ENCODE assay signal across 1 cellular context in the genomic region with DNA sequence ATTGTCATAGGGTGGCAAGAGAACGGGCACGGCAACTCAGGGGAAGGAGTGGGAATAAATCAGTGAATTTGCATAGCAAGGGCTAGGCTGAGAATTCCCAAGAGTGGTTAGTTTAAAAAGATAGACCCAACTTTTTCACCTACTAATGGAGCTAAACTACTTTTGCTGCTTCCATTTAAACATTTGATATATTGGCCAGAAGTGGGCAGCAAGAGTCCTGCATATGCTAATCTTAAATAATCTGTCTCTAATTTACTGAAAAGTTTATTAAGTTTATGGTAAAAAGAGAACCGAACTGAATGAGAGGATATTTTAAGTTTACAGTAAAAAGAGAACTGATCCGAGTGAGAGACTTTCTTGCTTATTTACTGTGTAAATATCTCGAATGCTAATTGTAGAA.
TF ChIP-seq lines count a peak whose summit lies in the region.

No MANE protein-coding gene starts in this region.

TF ChIP-seq in GM23338, 12 proteins besides CTCF, POLR2A, EP300 and RAD21 (continued from another document):
- TF ChIP-seq, protein P1, sequence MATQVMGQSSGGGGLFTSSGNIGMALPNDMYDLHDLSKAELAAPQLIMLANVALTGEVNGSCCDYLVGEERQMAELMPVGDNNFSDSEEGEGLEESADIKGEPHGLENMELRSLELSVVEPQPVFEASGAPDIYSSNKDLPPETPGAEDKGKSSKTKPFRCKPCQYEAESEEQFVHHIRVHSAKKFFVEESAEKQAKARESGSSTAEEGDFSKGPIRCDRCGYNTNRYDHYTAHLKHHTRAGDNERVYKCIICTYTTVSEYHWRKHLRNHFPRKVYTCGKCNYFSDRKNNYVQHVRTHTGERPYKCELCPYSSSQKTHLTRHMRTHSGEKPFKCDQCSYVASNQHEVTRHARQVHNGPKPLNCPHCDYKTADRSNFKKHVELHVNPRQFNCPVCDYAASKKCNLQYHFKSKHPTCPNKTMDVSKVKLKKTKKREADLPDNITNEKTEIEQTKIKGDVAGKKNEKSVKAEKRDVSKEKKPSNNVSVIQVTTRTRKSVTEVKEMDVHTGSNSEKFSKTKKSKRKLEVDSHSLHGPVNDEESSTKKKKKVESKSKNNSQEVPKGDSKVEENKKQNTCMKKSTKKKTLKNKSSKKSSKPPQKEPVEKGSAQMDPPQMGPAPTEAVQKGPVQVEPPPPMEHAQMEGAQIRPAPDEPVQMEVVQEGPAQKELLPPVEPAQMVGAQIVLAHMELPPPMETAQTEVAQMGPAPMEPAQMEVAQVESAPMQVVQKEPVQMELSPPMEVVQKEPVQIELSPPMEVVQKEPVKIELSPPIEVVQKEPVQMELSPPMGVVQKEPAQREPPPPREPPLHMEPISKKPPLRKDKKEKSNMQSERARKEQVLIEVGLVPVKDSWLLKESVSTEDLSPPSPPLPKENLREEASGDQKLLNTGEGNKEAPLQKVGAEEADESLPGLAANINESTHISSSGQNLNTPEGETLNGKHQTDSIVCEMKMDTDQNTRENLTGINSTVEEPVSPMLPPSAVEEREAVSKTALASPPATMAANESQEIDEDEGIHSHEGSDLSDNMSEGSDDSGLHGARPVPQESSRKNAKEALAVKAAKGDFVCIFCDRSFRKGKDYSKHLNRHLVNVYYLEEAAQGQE (IDR thresholded peaks at IDR 0.05; ENCODE audit: unreplicated experiment) = no peak
- TF ChIP-seq JUNB (IDR thresholded peaks at IDR 0.05; ENCODE audit: unreplicated experiment) = no peak
- no peak for TF ChIP-seq NANOG (IDR thresholded peaks at IDR 0.05; ENCODE audit: borderline replicate concordance)
- no peak for TF ChIP-seq EZH2phosphoT487 (IDR thresholded peaks at IDR 0.05; ENCODE audit: unreplicated experiment)
- TF ChIP-seq, protein P2, sequence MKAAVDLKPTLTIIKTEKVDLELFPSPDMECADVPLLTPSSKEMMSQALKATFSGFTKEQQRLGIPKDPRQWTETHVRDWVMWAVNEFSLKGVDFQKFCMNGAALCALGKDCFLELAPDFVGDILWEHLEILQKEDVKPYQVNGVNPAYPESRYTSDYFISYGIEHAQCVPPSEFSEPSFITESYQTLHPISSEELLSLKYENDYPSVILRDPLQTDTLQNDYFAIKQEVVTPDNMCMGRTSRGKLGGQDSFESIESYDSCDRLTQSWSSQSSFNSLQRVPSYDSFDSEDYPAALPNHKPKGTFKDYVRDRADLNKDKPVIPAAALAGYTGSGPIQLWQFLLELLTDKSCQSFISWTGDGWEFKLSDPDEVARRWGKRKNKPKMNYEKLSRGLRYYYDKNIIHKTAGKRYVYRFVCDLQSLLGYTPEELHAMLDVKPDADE (IDR thresholded peaks at IDR 0.05) = no peak
- TF ChIP-seq ZNF114 (CRISPR knock-in tag; IDR thresholded peaks at IDR 0.05) = no peak
- TF ChIP-seq ZNF331 (CRISPR knock-in tag; IDR thresholded peaks at IDR 0.05; ENCODE audit: low read depth) = no peak
- TF ChIP-seq, protein P3, sequence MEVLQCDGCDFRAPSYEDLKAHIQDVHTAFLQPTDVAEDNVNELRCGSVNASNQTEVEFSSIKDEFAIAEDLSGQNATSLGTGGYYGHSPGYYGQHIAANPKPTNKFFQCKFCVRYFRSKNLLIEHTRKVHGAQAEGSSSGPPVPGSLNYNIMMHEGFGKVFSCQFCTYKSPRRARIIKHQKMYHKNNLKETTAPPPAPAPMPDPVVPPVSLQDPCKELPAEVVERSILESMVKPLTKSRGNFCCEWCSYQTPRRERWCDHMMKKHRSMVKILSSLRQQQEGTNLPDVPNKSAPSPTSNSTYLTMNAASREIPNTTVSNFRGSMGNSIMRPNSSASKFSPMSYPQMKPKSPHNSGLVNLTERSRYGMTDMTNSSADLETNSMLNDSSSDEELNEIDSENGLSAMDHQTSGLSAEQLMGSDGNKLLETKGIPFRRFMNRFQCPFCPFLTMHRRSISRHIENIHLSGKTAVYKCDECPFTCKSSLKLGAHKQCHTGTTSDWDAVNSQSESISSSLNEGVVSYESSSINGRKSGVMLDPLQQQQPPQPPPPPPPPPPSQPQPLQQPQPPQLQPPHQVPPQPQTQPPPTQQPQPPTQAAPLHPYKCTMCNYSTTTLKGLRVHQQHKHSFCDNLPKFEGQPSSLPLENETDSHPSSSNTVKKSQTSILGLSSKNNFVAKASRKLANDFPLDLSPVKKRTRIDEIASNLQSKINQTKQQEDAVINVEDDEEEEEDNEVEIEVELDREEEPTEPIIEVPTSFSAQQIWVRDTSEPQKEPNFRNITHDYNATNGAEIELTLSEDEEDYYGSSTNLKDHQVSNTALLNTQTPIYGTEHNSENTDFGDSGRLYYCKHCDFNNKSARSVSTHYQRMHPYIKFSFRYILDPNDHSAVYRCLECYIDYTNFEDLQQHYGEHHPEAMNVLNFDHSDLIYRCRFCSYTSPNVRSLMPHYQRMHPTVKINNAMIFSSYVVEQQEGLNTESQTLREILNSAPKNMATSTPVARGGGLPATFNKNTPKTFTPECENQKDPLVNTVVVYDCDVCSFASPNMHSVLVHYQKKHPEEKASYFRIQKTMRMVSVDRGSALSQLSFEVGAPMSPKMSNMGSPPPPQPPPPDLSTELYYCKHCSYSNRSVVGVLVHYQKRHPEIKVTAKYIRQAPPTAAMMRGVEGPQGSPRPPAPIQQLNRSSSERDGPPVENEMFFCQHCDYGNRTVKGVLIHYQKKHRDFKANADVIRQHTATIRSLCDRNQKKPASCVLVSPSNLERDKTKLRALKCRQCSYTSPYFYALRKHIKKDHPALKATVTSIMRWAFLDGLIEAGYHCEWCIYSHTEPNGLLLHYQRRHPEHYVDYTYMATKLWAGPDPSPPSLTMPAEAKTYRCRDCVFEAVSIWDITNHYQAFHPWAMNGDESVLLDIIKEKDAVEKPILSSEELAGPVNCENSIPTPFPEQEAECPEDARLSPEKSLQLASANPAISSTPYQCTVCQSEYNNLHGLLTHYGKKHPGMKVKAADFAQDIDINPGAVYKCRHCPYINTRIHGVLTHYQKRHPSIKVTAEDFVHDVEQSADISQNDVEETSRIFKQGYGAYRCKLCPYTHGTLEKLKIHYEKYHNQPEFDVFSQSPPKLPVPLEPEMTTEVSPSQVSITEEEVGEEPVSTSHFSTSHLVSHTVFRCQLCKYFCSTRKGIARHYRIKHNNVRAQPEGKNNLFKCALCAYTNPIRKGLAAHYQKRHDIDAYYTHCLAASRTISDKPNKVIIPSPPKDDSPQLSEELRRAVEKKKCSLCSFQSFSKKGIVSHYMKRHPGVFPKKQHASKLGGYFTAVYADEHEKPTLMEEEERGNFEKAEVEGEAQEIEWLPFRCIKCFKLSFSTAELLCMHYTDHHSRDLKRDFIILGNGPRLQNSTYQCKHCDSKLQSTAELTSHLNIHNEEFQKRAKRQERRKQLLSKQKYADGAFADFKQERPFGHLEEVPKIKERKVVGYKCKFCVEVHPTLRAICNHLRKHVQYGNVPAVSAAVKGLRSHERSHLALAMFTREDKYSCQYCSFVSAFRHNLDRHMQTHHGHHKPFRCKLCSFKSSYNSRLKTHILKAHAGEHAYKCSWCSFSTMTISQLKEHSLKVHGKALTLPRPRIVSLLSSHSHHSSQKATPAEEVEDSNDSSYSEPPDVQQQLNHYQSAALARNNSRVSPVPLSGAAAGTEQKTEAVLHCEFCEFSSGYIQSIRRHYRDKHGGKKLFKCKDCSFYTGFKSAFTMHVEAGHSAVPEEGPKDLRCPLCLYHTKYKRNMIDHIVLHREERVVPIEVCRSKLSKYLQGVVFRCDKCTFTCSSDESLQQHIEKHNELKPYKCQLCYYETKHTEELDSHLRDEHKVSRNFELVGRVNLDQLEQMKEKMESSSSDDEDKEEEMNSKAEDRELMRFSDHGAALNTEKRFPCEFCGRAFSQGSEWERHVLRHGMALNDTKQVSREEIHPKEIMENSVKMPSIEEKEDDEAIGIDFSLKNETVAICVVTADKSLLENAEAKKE (CRISPR knock-in tag; IDR thresholded peaks at IDR 0.05) = no peak
